In the genomic region with DNA sequence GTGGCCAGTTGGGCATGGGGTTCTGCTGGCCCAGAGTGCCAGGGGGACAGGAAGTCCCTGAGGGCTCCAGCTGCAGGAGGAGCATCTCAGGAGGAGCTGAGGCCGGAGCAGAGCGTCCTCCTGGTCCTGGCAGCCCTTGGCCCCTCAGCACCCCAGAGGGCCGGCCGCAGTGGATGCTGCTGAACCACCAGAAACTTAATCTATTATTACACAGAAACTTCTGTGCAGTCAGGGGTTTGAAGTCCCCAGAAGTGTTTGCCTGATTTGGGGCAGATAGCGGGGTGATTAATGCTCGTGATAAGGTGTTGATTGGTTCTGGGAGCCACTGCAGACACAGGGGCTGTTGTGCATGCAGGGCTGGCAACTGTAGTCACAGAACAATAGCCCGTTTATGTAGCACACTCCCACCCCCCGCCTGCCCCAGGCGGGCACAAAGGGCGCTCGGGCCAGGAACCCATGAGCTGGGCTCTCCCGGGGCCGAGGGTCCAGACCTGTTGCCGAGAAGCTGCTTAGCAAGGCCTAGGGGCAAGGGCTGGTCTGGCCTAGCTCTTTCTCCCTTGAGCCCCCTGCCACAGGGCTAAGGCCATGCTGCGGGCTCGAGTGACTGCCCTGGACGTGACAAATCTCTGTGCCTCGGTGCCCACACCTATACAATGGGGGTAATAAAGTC, we compare ENCODE assay signal across 33 cellular contexts. TPM values are rescaled to one million over a fixed set of nuclear protein-coding genes. Genes with fewer than 3 reads are reported as not detected.
DNase-seq lines count a peak whose midpoint lies in the region; ATAC-seq, FAIRE-seq and TF ChIP-seq lines count a peak whose summit lies in the region.
"Had no signal": no experiment of that assay in that cellular context is flagged by ENCODE, and none has a peak within 500 bp of the region (broad histone marks: within the 10 kb centered on the region; RNA-seq: fewer than 3 reads in every experiment).

No MANE protein-coding gene starts in this region.

- no peaks in the 10 kb centered on the region for H3K27me3 Mint-ChIP-seq in stimulated activated naive B cell treated with anti-CD40 and anti-IgM and Interleukin-4, amounts not matched to agents 10 μg/mL and 1 μg/mL and 100 μg/mL, for 72 hours
- H3K27me3 Mint-ChIP-seq: activated CD4-positive, alpha-beta T cell treated with anti-CD3 and anti-CD28 coated beads, Interleukin-2, amount 10 ng/mL, durations not matched to agents 24 days and 14 days; activated naive CD4-positive, alpha-beta T cell treated with anti-CD3 and anti-CD28 coated beads, Interleukin-2, amount 10 ng/mL, durations not matched to agents 7 days and 5 days; B cell; central memory CD8-positive, alpha-beta T cell had no signal

- peaks cover 0 to 15% (median 0%) of the 10 kb centered on the region in 11 experiments; a peak in 4 of 22 replicates for H4K20me1 ChIP-seq in BLaER1 treated with 17β-estradiol and CSF1 and Interleukin-3, amounts not matched to agents 10 nM and 100 nM

- H3K4me1 Mint-ChIP-seq in stimulated activated naive B cell treated with anti-CD40 and anti-IgM and Interleukin-4, amounts not matched to agents 10 μg/mL and 1 μg/mL and 100 μg/mL, for 72 hours = peaks cover 0 to 1% of the 10 kb centered on the region in 2 donors
- H3K4me1 Mint-ChIP-seq: activated CD4-positive, alpha-beta T cell treated with anti-CD3 and anti-CD28 coated beads, Interleukin-2, amount 10 ng/mL, durations not matched to agents 24 days and 14 days; activated naive CD4-positive, alpha-beta T cell treated with anti-CD3 and anti-CD28 coated beads, Interleukin-2, amount 10 ng/mL, durations not matched to agents 7 days and 5 days; B cell; central memory CD8-positive, alpha-beta T cell; immature natural killer cell had no signal

- no peak overlapping the region for H3K4me3 Mint-ChIP-seq in stimulated activated naive B cell treated with anti-CD40 and anti-IgM and Interleukin-4, amounts not matched to agents 10 μg/mL and 1 μg/mL and 100 μg/mL, for 72 hours
- H3K4me3 Mint-ChIP-seq: activated CD4-positive, alpha-beta T cell treated with anti-CD3 and anti-CD28 coated beads, Interleukin-2, amount 10 ng/mL, durations not matched to agents 24 days and 14 days; activated naive CD4-positive, alpha-beta T cell treated with anti-CD3 and anti-CD28 coated beads, Interleukin-2, amount 10 ng/mL, durations not matched to agents 7 days and 5 days; activated T-cell treated with anti-CD3 and anti-CD28 coated beads, Interleukin-2, amount 50 U/mL, for 72 hours; B cell; central memory CD8-positive, alpha-beta T cell; immature natural killer cell; stimulated activated effector memory CD8-positive, alpha-beta T cell treated with anti-CD3 and anti-CD28 coated beads, Interleukin-12 subunit alpha, Interleukin-12 subunit beta, amount 100 ng/mL, for 72 hours; T-helper 1 cell treated with Interleukin-12 subunit alpha and Interleukin-12 subunit beta and Interleukin-4 antibody, amounts not matched to agents 30 μg/mL and 1 μg/mL, for 36 hours had no signal

- FAIRE-seq in pancreas (lab: Jason Lieb, UNC) = no peak
- FAIRE-seq: A549, astrocyte, endothelial cell of umbilical vein, H1 had no signal

- intact Hi-C loops in pancreas (cut with DNase I) = no loop called here

- TF ChIP-seq CTCF in pancreas (IDR thresholded peaks at IDR 0.05) = no peak

- no peaks in the 10 kb centered on the region for H3K9me3 ChIP-seq in BLaER1 treated with 17β-estradiol and CSF1 and Interleukin-3, amounts not matched to agents 10 nM and 100 nM (replicated peaks in 1 of 11)
- H3K9me3 ChIP-seq in pancreas = no peaks in the 10 kb centered on the region
- H3K9me3 ChIP-seq: A549, heart right ventricle, MG63, mucosa of descending colon, SJCRH30, thoracic aorta, vagina had no signal

- H3K9me3 Mint-ChIP-seq in stimulated activated naive B cell treated with anti-CD40 and anti-IgM and Interleukin-4, amounts not matched to agents 10 μg/mL and 1 μg/mL and 100 μg/mL, for 72 hours = no peaks in the 10 kb centered on the region
- H3K9me3 Mint-ChIP-seq: activated CD4-positive, alpha-beta T cell treated with anti-CD3 and anti-CD28 coated beads, Interleukin-2, amount 10 ng/mL, durations not matched to agents 24 days and 14 days; activated naive CD4-positive, alpha-beta T cell treated with anti-CD3 and anti-CD28 coated beads, Interleukin-2, amount 10 ng/mL, durations not matched to agents 7 days and 5 days; activated T-cell treated with anti-CD3 and anti-CD28 coated beads, Interleukin-2, amount 50 U/mL, for 72 hours; central memory CD8-positive, alpha-beta T cell; immature natural killer cell; stimulated activated effector memory CD8-positive, alpha-beta T cell treated with anti-CD3 and anti-CD28 coated beads, Interleukin-12 subunit alpha, Interleukin-12 subunit beta, amount 100 ng/mL, for 72 hours; T-helper 1 cell treated with Interleukin-12 subunit alpha and Interleukin-12 subunit beta and Interleukin-4 antibody, amounts not matched to agents 30 μg/mL and 1 μg/mL, for 36 hours had no signal

- H3K27me3 ChIP-seq in BLaER1 treated with 17β-estradiol and CSF1 and Interleukin-3, amounts not matched to agents 10 nM and 100 nM = no peaks in the 10 kb centered on the region
- H3K27me3 ChIP-seq in pancreas = no peaks in the 10 kb centered on the region
- H3K27me3 ChIP-seq: heart right ventricle, MG63, vagina had no signal

- H3K36me3 Mint-ChIP-seq in stimulated activated naive B cell treated with anti-CD40 and anti-IgM and Interleukin-4, amounts not matched to agents 10 μg/mL and 1 μg/mL and 100 μg/mL, for 72 hours = no peaks in the 10 kb centered on the region
- H3K36me3 Mint-ChIP-seq: activated naive CD4-positive, alpha-beta T cell treated with anti-CD3 and anti-CD28 coated beads, Interleukin-2, amount 10 ng/mL, durations not matched to agents 7 days and 5 days; immature natural killer cell; stimulated activated effector memory CD8-positive, alpha-beta T cell treated with anti-CD3 and anti-CD28 coated beads, Interleukin-12 subunit alpha, Interleukin-12 subunit beta, amount 100 ng/mL, for 72 hours had no signal

- peak in 44 of 51 donors; percentile 5 to 91 (median 70) for DNase-seq in hypothalamus (lab: John Stamatoyannopoulos, UW)
- peak in 4 of 6 donors; percentile 38 to 69 (median 66) for DNase-seq in pancreas
- no peak for DNase-seq in activated CD4-positive, CD25-positive, alpha-beta regulatory T cell treated with anti-CD3 and anti-CD28 coated beads, Interleukin-2, amount 50 U/mL, for 72 hours
- DNase-seq in stimulated activated CD4-positive, alpha-beta T cell treated with anti-CD3 and anti-CD28 coated beads, Interleukin-12 subunit alpha, Interleukin-12 subunit beta, amount 100 ng/mL, for 4 hours = no peak
- DNase-seq in stimulated activated naive B cell treated with anti-CD40 and anti-IgM and Interleukin-4, amounts not matched to agents 10 μg/mL and 1 μg/mL and 100 μg/mL, for 72 hours = no peak
- DNase-seq: activated CD4-positive, alpha-beta T cell treated with anti-CD3 and anti-CD28 coated beads, Interleukin-2, amount 10 ng/mL, durations not matched to agents 24 days and 14 days; activated naive CD4-positive, alpha-beta T cell treated with anti-CD3 and anti-CD28 coated beads, Interleukin-2, amount 10 ng/mL, durations not matched to agents 7 days and 5 days; activated T-cell treated with anti-CD3 and anti-CD28 coated beads, Interleukin-2, amount 50 U/mL, for 72 hours; COR-L47; DMS79; GF-D8; heart right ventricle; immature natural killer cell; KBM-7; MG63; mucosa of descending colon; NCI-H2081 treated with DMSO at 0.1 percent for 48 hours; NCI-H446 treated with DMSO at 0.1 percent for 48 hours; SJCRH30; stimulated activated CD4-positive, alpha-beta T cell treated with anti-CD3 and anti-CD28 coated beads, Interleukin-2, amount 100 ng/mL, for 48 hours had no signal

- no peak overlapping the region for H3K27ac Mint-ChIP-seq in stimulated activated naive B cell treated with anti-CD40 and anti-IgM and Interleukin-4, amounts not matched to agents 10 μg/mL and 1 μg/mL and 100 μg/mL, for 72 hours
- H3K27ac Mint-ChIP-seq: activated CD4-positive, alpha-beta T cell treated with anti-CD3 and anti-CD28 coated beads, Interleukin-2, amount 10 ng/mL, durations not matched to agents 24 days and 14 days; activated naive CD4-positive, alpha-beta T cell treated with anti-CD3 and anti-CD28 coated beads, Interleukin-2, amount 10 ng/mL, durations not matched to agents 7 days and 5 days; activated T-cell treated with anti-CD3 and anti-CD28 coated beads, Interleukin-2, amount 50 U/mL, for 72 hours; B cell; immature natural killer cell; stimulated activated effector memory CD8-positive, alpha-beta T cell treated with anti-CD3 and anti-CD28 coated beads, Interleukin-12 subunit alpha, Interleukin-12 subunit beta, amount 100 ng/mL, for 72 hours; T-helper 1 cell treated with Interleukin-12 subunit alpha and Interleukin-12 subunit beta and Interleukin-4 antibody, amounts not matched to agents 30 μg/mL and 1 μg/mL, for 36 hours had no signal

- 72 to 75% methylated on average over 18 of the region's 18 CpGs for WGBS in pancreas, 2 donors

- peak; percentile 32 to 78 (median 68) for ATAC-seq in pancreas
- ATAC-seq in GM21619 (IDR thresholded peaks at IDR 0.05; ENCODE audit: unreplicated experiment) = no peak
- ATAC-seq in stimulated activated naive B cell treated with anti-CD40 and anti-IgM and Interleukin-4, amounts not matched to agents 10 μg/mL and 1 μg/mL and 100 μg/mL, for 72 hours (replicated peaks) = no peak
- ATAC-seq: A549; activated T-cell treated with anti-CD3 and anti-CD28 coated beads, Interleukin-2, amount 50 U/mL, for 72 hours; heart right ventricle; mucosa of descending colon; stimulated activated effector memory CD8-positive, alpha-beta T cell treated with anti-CD3 and anti-CD28 coated beads, Interleukin-12 subunit alpha, Interleukin-12 subunit beta, amount 100 ng/mL, for 72 hours had no signal

- no peak overlapping the region for H3K27ac ChIP-seq in BLaER1 treated with 17β-estradiol and CSF1 and Interleukin-3, amounts not matched to agents 10 nM and 100 nM
- H3K27ac ChIP-seq in angular gyrus (ENCODE audit: low read depth, low read length) = peak overlapping the region; percentile 99
- H3K27ac ChIP-seq in pancreas = peak overlapping the region; percentile 69 to 79 (median 76)
- H3K27ac ChIP-seq: A549, heart right ventricle, SJCRH30, thoracic aorta, vagina had no signal

- H3K4me1 ChIP-seq in BLaER1 treated with 17β-estradiol and CSF1 and Interleukin-3, amounts not matched to agents 10 nM and 100 nM = peaks cover 26 to 80% (median 56%) of the 10 kb centered on the region in 10 experiments
- peaks cover 0 to 10% (median 9%) of the 10 kb centered on the region in 3 donors for H3K4me1 ChIP-seq in pancreas
- H3K4me1 ChIP-seq: A549, SJCRH30 had no signal

- no peak overlapping the region; a peak in 1 of 20 replicates for H3K4me3 ChIP-seq in BLaER1 treated with 17β-estradiol and CSF1 and Interleukin-3, amounts not matched to agents 10 nM and 100 nM
- no peak overlapping the region for H3K4me3 ChIP-seq in pancreas
- H3K4me3 ChIP-seq: A549, heart right ventricle, MG63, mucosa of descending colon, SJCRH30, thoracic aorta, vagina had no signal

- no peak overlapping the region; a peak in 3 of 22 replicates for H3K9ac ChIP-seq in BLaER1 treated with 17β-estradiol and CSF1 and Interleukin-3, amounts not matched to agents 10 nM and 100 nM

- H3K4me2 ChIP-seq in BLaER1 treated with 17β-estradiol and CSF1 and Interleukin-3, amounts not matched to agents 10 nM and 100 nM = peak overlapping the region in 9 of 11 experiments; percentile 43 to 76 (median 65); a peak in 17 of 22 replicates
- H3K4me2 ChIP-seq: A549 had no signal

- no peaks in the 10 kb centered on the region for H3K36me3 ChIP-seq in BLaER1 treated with 17β-estradiol and CSF1 and Interleukin-3, amounts not matched to agents 10 nM and 100 nM
- H3K36me3 ChIP-seq in pancreas = no peaks in the 10 kb centered on the region
- H3K36me3 ChIP-seq: heart right ventricle, MG63, SJCRH30, thoracic aorta, vagina had no signal

RNA-seq across cellular contexts. Expression of gene KCNQ1OT1, which starts 29.0 kb away (rescaled TPM):
- 1 to 10 TPM in 4 of 6 donors, under 1 TPM in 2; 0.79 to 1.9 (median 1.5) TPM for total RNA-seq in pancreas
- 1 to 10 TPM in 1 of 2 donors, under 1 TPM in 1; 0.31 to 1.4 TPM for polyA plus RNA-seq in pancreas

Comparison
In these comparisons a context has a peak if more than half of its experiments do, and no peak if none do; other contexts are left out.
1. H3K27ac ChIP-seq: peak in angular gyrus (single experiment) and pancreas (4 of 4); none in BLaER1 treated with 17β-estradiol and CSF1 and Interleukin-3, amounts not matched to agents 10 nM and 100 nM (0 of 11).
2. DNase-seq: peak in hypothalamus (44 of 51) and pancreas (4 of 6); none in activated CD4-positive, CD25-positive, alpha-beta regulatory T cell treated with anti-CD3 and anti-CD28 coated beads, Interleukin-2, amount 50 U/mL, for 72 hours (single experiment), stimulated activated CD4-positive, alpha-beta T cell treated with anti-CD3 and anti-CD28 coated beads, Interleukin-12 subunit alpha, Interleukin-12 subunit beta, amount 100 ng/mL, for 4 hours (single experiment) and stimulated activated naive B cell treated with anti-CD40 and anti-IgM and Interleukin-4, amounts not matched to agents 10 μg/mL and 1 μg/mL and 100 μg/mL, for 72 hours (single experiment).
3. ATAC-seq: peak in pancreas (4 of 4); none in GM21619 (single experiment) and stimulated activated naive B cell treated with anti-CD40 and anti-IgM and Interleukin-4, amounts not matched to agents 10 μg/mL and 1 μg/mL and 100 μg/mL, for 72 hours (0 of 2).